Comparison of ENCODE assay signal across 16 cellular contexts in genomic region chr2:23488584-23488983, GRCh38.
DNase-seq lines count a peak whose midpoint lies in the region; ATAC-seq, FAIRE-seq and TF ChIP-seq lines count a peak whose summit lies in the region.
"Had no signal": no experiment of that assay in that cellular context is flagged by ENCODE, and none has a peak within 500 bp of the region (broad histone marks: within the 10 kb centered on the region; RNA-seq: fewer than 3 reads in every experiment).

No MANE protein-coding gene starts in this region.

- peak overlapping the region; percentile 84 for H3K27ac Mint-ChIP-seq in activated CD4-positive, alpha-beta T cell treated with anti-CD3 and anti-CD28 coated beads, Interleukin-2, amount 10 ng/mL, durations not matched to agents 24 days and 14 days
- H3K27ac Mint-ChIP-seq in activated CD8-positive, alpha-beta T cell treated with anti-CD3 and anti-CD28 coated beads for 36 hours = peak overlapping the region; percentile 57
- H3K27ac Mint-ChIP-seq: IgD-negative memory B cell had no signal

- no peak overlapping the region for H3K9ac ChIP-seq in kidney (ENCODE audit: low read length in 2 of 2)

- peaks cover 8% of the 10 kb centered on the region for H3K27me3 Mint-ChIP-seq in activated CD4-positive, alpha-beta T cell treated with anti-CD3 and anti-CD28 coated beads, Interleukin-2, amount 10 ng/mL, durations not matched to agents 24 days and 14 days
- H3K27me3 Mint-ChIP-seq in activated CD8-positive, alpha-beta T cell treated with anti-CD3 and anti-CD28 coated beads for 36 hours = peaks cover 19% of the 10 kb centered on the region

- no peak overlapping the region for H3K27ac ChIP-seq in kidney (ENCODE audit: low read depth in 2 of 2, low read length in 2 of 2)

- no peaks in the 10 kb centered on the region for H3K36me3 Mint-ChIP-seq in activated CD4-positive, alpha-beta T cell treated with anti-CD3 and anti-CD28 coated beads, Interleukin-2, amount 10 ng/mL, durations not matched to agents 24 days and 14 days (ENCODE audit: low read depth)
- H3K36me3 Mint-ChIP-seq in activated CD8-positive, alpha-beta T cell treated with anti-CD3 and anti-CD28 coated beads for 36 hours (ENCODE audit: low read depth) = no peaks in the 10 kb centered on the region
- H3K36me3 Mint-ChIP-seq: CD14-positive monocyte, IgD-negative memory B cell had no signal

- peaks cover 58% of the 10 kb centered on the region for H3K4me1 Mint-ChIP-seq in activated CD4-positive, alpha-beta T cell treated with anti-CD3 and anti-CD28 coated beads, Interleukin-2, amount 10 ng/mL, durations not matched to agents 24 days and 14 days
- H3K4me1 Mint-ChIP-seq in activated CD8-positive, alpha-beta T cell treated with anti-CD3 and anti-CD28 coated beads for 36 hours (ENCODE audit: low read depth) = peaks cover 36% of the 10 kb centered on the region
- H3K4me1 Mint-ChIP-seq: CD14-positive monocyte had no signal

- no peaks in the 10 kb centered on the region for H3K9me3 Mint-ChIP-seq in activated CD4-positive, alpha-beta T cell treated with anti-CD3 and anti-CD28 coated beads, Interleukin-2, amount 10 ng/mL, durations not matched to agents 24 days and 14 days
- H3K9me3 Mint-ChIP-seq in activated CD8-positive, alpha-beta T cell treated with anti-CD3 and anti-CD28 coated beads for 36 hours = no peaks in the 10 kb centered on the region
- H3K9me3 Mint-ChIP-seq: IgD-negative memory B cell had no signal

- H3K4me3 ChIP-seq in kidney (ENCODE audit: low read length in 2 of 2) = no peak overlapping the region
- H3K4me3 ChIP-seq: HAP-1 had no signal

- DNase-seq in activated CD4-positive, alpha-beta T cell treated with anti-CD3 and anti-CD28 coated beads, Interleukin-2, amount 10 ng/mL, durations not matched to agents 24 days and 14 days = peak; percentile 64
- DNase-seq in activated CD4-positive, alpha-beta T cell treated with anti-CD3 and anti-CD28 coated beads, Interleukin-2, amount 50 U/mL, for 4 hours = no peak
- peak; percentile 22 for DNase-seq in RPMI7951 (ENCODE audit: low read depth)
- DNase-seq in activated CD8-positive, alpha-beta T cell treated with anti-CD3 and anti-CD28 coated beads for 36 hours = no peak
- DNase-seq in kidney = peak; percentile 20
- no peak for DNase-seq in HPDE6-E6E7 (ENCODE audit: extremely low spot score)
- DNase-seq: Caco-2, DMS53, NCI-H1417 treated with DMSO at 0.1 percent for 48 hours, NCI-H2029 treated with DMSO at 0.1 percent for 48 hours, NCI-H510A, NCI-H82 had no signal

- H3K9me3 ChIP-seq in kidney (ENCODE audit: control insufficient read depth in 1 of 2, low read length in 2 of 2) = no peaks in the 10 kb centered on the region
- H3K9me3 ChIP-seq: Caco-2, HAP-1 had no signal

- intact Hi-C loops in activated CD4-positive, alpha-beta T cell treated with anti-CD3 and anti-CD28 coated beads, Interleukin-2, amount 10 ng/mL, durations not matched to agents 24 days and 14 days (cut with micrococcal nuclease) = loop anchor here (1.0 to 5.0 kb wide), 3 partner anchors 36 to 108 kb away; no protein-coding TSS in a partner anchor
- intact Hi-C loops in activated CD8-positive, alpha-beta T cell treated with anti-CD3 and anti-CD28 coated beads for 36 hours (cut with micrococcal nuclease) = no loop called here
- intact Hi-C loops in kidney (cut with DNase I) = no loop called here

- POLR2A ChIA-PET in activated CD8-positive, alpha-beta T cell treated with anti-CD3 and anti-CD28 coated beads for 36 hours (lab: Charles Lee) = no interaction called here

- H3K4me3 Mint-ChIP-seq in activated CD4-positive, alpha-beta T cell treated with anti-CD3 and anti-CD28 coated beads, Interleukin-2, amount 10 ng/mL, durations not matched to agents 24 days and 14 days = peak overlapping the region; percentile 73
- no peak overlapping the region for H3K4me3 Mint-ChIP-seq in activated CD8-positive, alpha-beta T cell treated with anti-CD3 and anti-CD28 coated beads for 36 hours
- H3K4me3 Mint-ChIP-seq: IgD-negative memory B cell had no signal

- ATAC-seq in activated CD8-positive, alpha-beta T cell treated with anti-CD3 and anti-CD28 coated beads for 36 hours = no peak
- no peak for ATAC-seq in GM21786 (IDR thresholded peaks at IDR 0.05; ENCODE audit: unreplicated experiment)

- H3K4me1 ChIP-seq in kidney (ENCODE audit: control insufficient read depth in 1 of 2, insufficient read depth in 1 of 2, low read depth in 1 of 2, low read length in 2 of 2) = peaks cover 5 to 9% of the 10 kb centered on the region in 2 donors
- H3K4me1 ChIP-seq: Caco-2, HAP-1 had no signal

- CTCF ChIA-PET in activated CD8-positive, alpha-beta T cell treated with anti-CD3 and anti-CD28 coated beads for 36 hours (lab: Charles Lee) = no interaction called here

- TF ChIP-seq CTCF in activated CD8-positive, alpha-beta T cell treated with anti-CD3 and anti-CD28 coated beads for 36 hours (IDR thresholded peaks at IDR 0.05) = no peak
- TF ChIP-seq CTCF in kidney (IDR thresholded peaks at IDR 0.05; ENCODE audit: borderline replicate concordance, extremely low read depth, insufficient read depth) = no peak

- H3K36me3 ChIP-seq in kidney (ENCODE audit: control insufficient read depth in 1 of 2, insufficient read depth in 2 of 2, low read length in 2 of 2) = no peaks in the 10 kb centered on the region
- H3K36me3 ChIP-seq: HAP-1 had no signal

- FAIRE-seq in kidney (lab: Jason Lieb, UNC) = no peak

Comparison
In these comparisons a context has a peak if more than half of its experiments do, and no peak if none do; other contexts are left out.
1. DNase-seq: peak in activated CD4-positive, alpha-beta T cell treated with anti-CD3 and anti-CD28 coated beads, Interleukin-2, amount 10 ng/mL, durations not matched to agents 24 days and 14 days (single experiment), RPMI7951 (single experiment) and kidney (single experiment); none in activated CD4-positive, alpha-beta T cell treated with anti-CD3 and anti-CD28 coated beads, Interleukin-2, amount 50 U/mL, for 4 hours (0 of 2), activated CD8-positive, alpha-beta T cell treated with anti-CD3 and anti-CD28 coated beads for 36 hours (single experiment) and HPDE6-E6E7 (single experiment).